In genomic region chr12:124564232-124564958, GRCh38 we compare ENCODE assay signal across 9 cellular contexts. TPM values are rescaled to one million over a fixed set of nuclear protein-coding genes. Genes with fewer than 3 reads are reported as not detected.
DNase-seq lines count a peak whose midpoint lies in the region; ATAC-seq and TF ChIP-seq lines count a peak whose summit lies in the region.
"Had no signal": no experiment of that assay in that cellular context is flagged by ENCODE, and none has a peak within 500 bp of the region (broad histone marks: within the 10 kb centered on the region; RNA-seq: fewer than 3 reads in every experiment).

No MANE protein-coding gene starts in this region.

- H3K56ac ChIP-seq in IMR-90 (ENCODE audit: extremely low read depth, insufficient read depth, low read length) = no peak overlapping the region

- peaks cover 32% of the 10 kb centered on the region for H3K4me1 ChIP-seq in CD8-positive, alpha-beta T cell (ENCODE audit: insufficient read depth, low read length)
- peaks cover 23% of the 10 kb centered on the region for H3K4me1 ChIP-seq in IMR-90 (ENCODE audit: control insufficient read depth, insufficient read depth, low read length)
- H3K4me1 ChIP-seq in neuron (ENCODE audit: insufficient read depth, low read length) = peaks cover 39% of the 10 kb centered on the region

- peak overlapping the region; percentile 51 for H2AK5ac ChIP-seq in IMR-90 (ENCODE audit: low read depth, low read length)

- no peak overlapping the region for H3K14ac ChIP-seq in IMR-90 (replicated peaks; ENCODE audit: low read depth, low read length)

- TF ChIP-seq CTCF in CD8-positive, alpha-beta T cell (IDR thresholded peaks at IDR 0.05) = no peak
- TF ChIP-seq CTCF in IMR-90 (conservative IDR thresholded peaks at IDR 0.05; ENCODE audit: low read depth, low read length) = no peak
- TF ChIP-seq CTCF in choroid plexus epithelial cell (conservative IDR thresholded peaks at IDR 0.05; ENCODE audit: low read depth, low read length) = no peak

- no peak for TF ChIP-seq POLR2A in IMR-90 (IDR thresholded peaks at IDR 0.05; ENCODE audit: low read depth, low read length)

- H4K8ac ChIP-seq in IMR-90 (ENCODE audit: low read depth in 2 of 2, low read length in 2 of 2) = no peak overlapping the region

- H4K91ac ChIP-seq in IMR-90 (ENCODE audit: insufficient read depth, low read depth, low read length) = no peak overlapping the region

- CTCF ChIA-PET in CD8-positive, alpha-beta T cell (lab: Charles Lee) = interaction anchor here (1.1 kb wide), 2 partner anchors 10 to 71 kb away, joined by 3 read pairs; no protein-coding TSS in a partner anchor
- CTCF ChIA-PET in IMR-90 (lab: Yijun Ruan, JAX) = no interaction called here

- peak overlapping the region; percentile 31; the same call in 1 of the 2 replicates for H3K4me2 ChIP-seq in IMR-90 (ENCODE audit: low read depth, low read length)

- H2AK9ac ChIP-seq in IMR-90 (replicated peaks; ENCODE audit: low read depth, low read length, poor library complexity) = no peak overlapping the region

- 33% methylated on average over 3 of the region's 19 CpGs; no CpG with 5 or more reads in 1 of the 2 experiments for WGBS in IMR-90 (ENCODE audit: extremely low coverage in 2 of 2, insufficient read length in 1 of 2), 2 experiments

- H3K27ac ChIP-seq in CD8-positive, alpha-beta T cell (ENCODE audit: low read depth, low read length) = no peak overlapping the region
- no peak overlapping the region for H3K27ac ChIP-seq in IMR-90 (ENCODE audit: insufficient read depth, low read length)

- H3K23ac ChIP-seq in IMR-90 (ENCODE audit: low read depth, low read length) = no peak overlapping the region

- H3K4me3 Mint-ChIP-seq in CD8-positive, alpha-beta T cell = peak overlapping the region; percentile 22

- H2AFZ ChIP-seq in IMR-90 (replicated peaks; ENCODE audit: low read length, poor library complexity) (peak overlapping the region; percentile 21), neuron (ENCODE audit: low read depth, low read length) (no peak overlapping the region)

- POLR2A ChIA-PET in CD8-positive, alpha-beta T cell (lab: Charles Lee) = interaction anchor here (1.0 kb wide), 1 partner anchor 98 kb away, joined by 3 read pairs; no protein-coding TSS in a partner anchor
- POLR2A ChIA-PET in IMR-90 (lab: Charles Lee; ENCODE audit: unreplicated experiment) = no interaction called here

- BruUV-seq in IMR-90 (replicated peaks; lab: Mats Ljungman, UMichigan) = no TSS peak

- no peak for DNase-seq in CD8-positive, alpha-beta T cell
- DNase-seq in IMR-90 (no peak), choroid plexus epithelial cell (ENCODE audit: low read depth) (no peak), GM19240 (ENCODE audit: insufficient read length, low spot score) (no peak)
- DNase-seq in activated naive CD4-positive, alpha-beta T cell treated with anti-CD3 and anti-CD28 coated beads, Interleukin-2, amount 50 U/mL, for 72 hours (ENCODE audit: low spot score in 2 of 2) = no peak
- DNase-seq: NCI-H1105 treated with DMSO at 0.1 percent for 48 hours had no signal

- H3K18ac ChIP-seq in IMR-90 (ENCODE audit: low read depth, low read length) = no peak overlapping the region

- 0 out of 2 replicates have a peak overlapping the region, but pooled peaks have one; percentile 13 for H3K4ac ChIP-seq in IMR-90 (ENCODE audit: low read depth, low read length)

- H4K20me1 ChIP-seq in IMR-90 (ENCODE audit: insufficient read depth, low read length) = peaks cover 73% of the 10 kb centered on the region

- no peak overlapping the region for H2BK120ac ChIP-seq in IMR-90 (ENCODE audit: low read depth, low read length)

- H3K27me3 Mint-ChIP-seq in CD8-positive, alpha-beta T cell (ENCODE audit: low read depth) = no peaks in the 10 kb centered on the region

- no peak overlapping the region for H2BK15ac ChIP-seq in IMR-90 (ENCODE audit: low read depth, low read length)

- peaks cover 10% of the 10 kb centered on the region; the same call in 1 of the 2 replicates for H3K9me1 ChIP-seq in IMR-90 (ENCODE audit: insufficient read depth, low read length)

- no peaks in the 10 kb centered on the region for H3K9me3 Mint-ChIP-seq in CD8-positive, alpha-beta T cell
- H3K9me3 Mint-ChIP-seq in activated naive CD4-positive, alpha-beta T cell treated with anti-CD3 and anti-CD28 coated beads, Interleukin-2, amount 50 U/mL, for 72 hours = no peaks in the 10 kb centered on the region

- H2BK5ac ChIP-seq in IMR-90 (ENCODE audit: low read depth, low read length, poor library complexity, severe bottlenecking) = no peak overlapping the region

- in situ Hi-C loops in IMR-90 (cut with MboI; ENCODE audit: low sequenced_read_pairs) = loop anchor here (10.0 kb wide), 1 partner anchor 180 kb away; no protein-coding TSS in a partner anchor

- no peak overlapping the region for H3K27ac Mint-ChIP-seq in CD8-positive, alpha-beta T cell
- H3K27ac Mint-ChIP-seq in activated naive CD4-positive, alpha-beta T cell treated with anti-CD3 and anti-CD28 coated beads, Interleukin-2, amount 50 U/mL, for 72 hours = no peak overlapping the region

- peaks cover 2% of the 10 kb centered on the region for H3K36me3 Mint-ChIP-seq in CD8-positive, alpha-beta T cell
- no peaks in the 10 kb centered on the region for H3K36me3 Mint-ChIP-seq in activated naive CD4-positive, alpha-beta T cell treated with anti-CD3 and anti-CD28 coated beads, Interleukin-2, amount 50 U/mL, for 72 hours

- no peaks in the 10 kb centered on the region for H3K27me3 ChIP-seq in CD8-positive, alpha-beta T cell (ENCODE audit: insufficient read depth, low read length)
- no peaks in the 10 kb centered on the region for H3K27me3 ChIP-seq in IMR-90 (ENCODE audit: control insufficient read depth, insufficient read depth, low read length)
- H3K27me3 ChIP-seq in neuron (ENCODE audit: insufficient read depth, low read length) = peaks cover 5% of the 10 kb centered on the region

- H3K9ac ChIP-seq in IMR-90 (ENCODE audit: low read depth, low read length) = no peak overlapping the region

- intact Hi-C loops in CD8-positive, alpha-beta T cell (cut with DNase I, micrococcal nuclease) = loop anchor here (10.0 kb wide), 2 partner anchors 500 to 530 kb away; partner anchors contain the start of gene AACS (in 1 of the 2)
- intact Hi-C loops in IMR-90 (cut with micrococcal nuclease) = no loop called here

- no peak overlapping the region for H4K5ac ChIP-seq in IMR-90 (ENCODE audit: low read depth, low read length)

- no peak overlapping the region for H3K4me3 ChIP-seq in CD8-positive, alpha-beta T cell (ENCODE audit: low read depth, low read length)
- H3K4me3 ChIP-seq in IMR-90 (ENCODE audit: insufficient read depth, low read depth, low read length) = no peak overlapping the region
- H3K4me3 ChIP-seq in choroid plexus epithelial cell (ENCODE audit: low read depth, low read length) = peak overlapping the region; percentile 26
- H3K4me3 ChIP-seq in neuron (ENCODE audit: low read length) = peak overlapping the region; percentile 6

- peaks cover 11 to 63% of the 10 kb centered on the region in 2 experiments for H3K79me1 ChIP-seq in IMR-90 (ENCODE audit: low read depth in 1 of 2, low read length in 2 of 2)

- H2BK20ac ChIP-seq in IMR-90 (ENCODE audit: low read depth, low read length) = no peak overlapping the region

- TF ChIP-seq RAD21 in IMR-90 (IDR thresholded peaks at IDR 0.05; ENCODE audit: low read length) = no peak

- dilution Hi-C loops in IMR-90 (cut with HindIII; ENCODE audit: low sequenced_read_pairs, unreplicated experiment) = no loop called here

- peaks cover 40% of the 10 kb centered on the region for H3K4me1 Mint-ChIP-seq in CD8-positive, alpha-beta T cell (ENCODE audit: low read depth)

- no peaks in the 10 kb centered on the region for H3K9me3 ChIP-seq in CD8-positive, alpha-beta T cell (ENCODE audit: low read length)
- no peaks in the 10 kb centered on the region for H3K9me3 ChIP-seq in IMR-90 (ENCODE audit: control insufficient read depth, insufficient read depth, low read length)
- H3K9me3 ChIP-seq in neuron (ENCODE audit: low read length) = peaks cover 3% of the 10 kb centered on the region

- ATAC-seq in CD8-positive, alpha-beta T cell = no peak
- ATAC-seq in IMR-90 (ENCODE audit: low read depth) = no peak
- no peak for ATAC-seq in HG03354 (IDR thresholded peaks at IDR 0.05; ENCODE audit: poor library complexity, severe bottlenecking, unreplicated experiment)
- ATAC-seq in HG03520 (IDR thresholded peaks at IDR 0.05; ENCODE audit: unreplicated experiment) = no peak
- no peak for ATAC-seq in activated naive CD4-positive, alpha-beta T cell treated with anti-CD3 and anti-CD28 coated beads, Interleukin-2, amount 50 U/mL, for 72 hours

- H3K36me3 ChIP-seq in CD8-positive, alpha-beta T cell (ENCODE audit: insufficient read depth, low read length) = no peaks in the 10 kb centered on the region
- H3K36me3 ChIP-seq in IMR-90 (ENCODE audit: control insufficient read depth, insufficient read depth, low read length) (no peaks in the 10 kb centered on the region), neuron (ENCODE audit: insufficient read depth, low read length) (no peaks in the 10 kb centered on the region)

TF ChIP-seq in IMR-90, 13 proteins besides CTCF, POLR2A, EP300 and RAD21:
- TF ChIP-seq NFE2L2 (IDR thresholded peaks at IDR 0.05; ENCODE audit: low read depth, low read length) = no peak
- TF ChIP-seq RCOR1 (IDR thresholded peaks at IDR 0.05; ENCODE audit: insufficient replicate concordance, low read length) = no peak
- TF ChIP-seq CEBPB (IDR thresholded peaks at IDR 0.05; ENCODE audit: low read depth, low read length) = no peak
- no peak for TF ChIP-seq MXI1 (IDR thresholded peaks at IDR 0.05; ENCODE audit: borderline replicate concordance, low read depth, low read length)
- no peak for TF ChIP-seq CHD1 (IDR thresholded peaks at IDR 0.05; ENCODE audit: low read depth, low read length)
- no peak for TF ChIP-seq SMC3 (IDR thresholded peaks at IDR 0.05; ENCODE audit: low read depth, low read length)

RNA-seq across cellular contexts. Expression of gene NCOR2, which starts 3.0 kb away (rescaled TPM):
- total RNA-seq in CD8-positive, alpha-beta T cell = 10 to 100 TPM; 96.5 to 97.8 TPM
- total RNA-seq in IMR-90 (2012; rRNA removed) = 12.9 and 15.3 TPM in 2 replicates
- 40.8 and 50.2 TPM in 2 replicates for polyA plus RNA-seq in IMR-90 (2012; rRNA removed)
- polyA plus RNA-seq in IMR-90 (2012; cell fraction: cytosol; rRNA removed) = 55.0 and 56.1 TPM in 2 replicates
- 151 and 276 TPM in 2 replicates for polyA plus RNA-seq in IMR-90 (2012; cell fraction: nucleus; rRNA removed; ENCODE audit: low replicate concordance)
- 100 to 1,000 TPM in 1 of 2 donors, 10 to 100 TPM in 1; 66.8 to 125 TPM for total RNA-seq in activated naive CD4-positive, alpha-beta T cell treated with anti-CD3 and anti-CD28 coated beads, Interleukin-2, amount 50 U/mL, for 72 hours

Comparison
In these comparisons a context has a peak if more than half of its experiments do, and no peak if none do; other contexts are left out.
1. H3K4me3 ChIP-seq: peak in choroid plexus epithelial cell (single experiment) and neuron (single experiment); none in CD8-positive, alpha-beta T cell (single experiment) and IMR-90 (single experiment).